Comparison of ENCODE assay signal across 10 cellular contexts in the genomic region with DNA sequence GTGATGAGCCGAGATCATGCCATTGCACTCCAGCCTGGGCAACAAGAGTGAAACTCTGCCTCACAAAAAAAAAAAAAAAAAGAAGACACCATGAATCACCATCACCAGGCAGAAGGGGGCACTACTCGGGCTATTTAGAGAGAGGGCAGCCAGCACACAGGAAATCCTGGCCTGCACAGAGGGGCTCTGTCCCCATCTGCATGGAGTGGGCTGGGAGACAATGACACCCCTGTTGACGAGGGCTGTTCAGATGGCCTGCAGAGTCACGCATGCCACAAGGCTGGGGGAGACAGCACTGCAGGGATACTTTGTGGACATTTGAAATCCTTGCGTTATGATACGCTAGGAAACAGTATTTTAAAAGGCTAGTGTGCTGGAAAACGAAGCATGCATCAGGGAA. TPM values are rescaled to one million over a fixed set of nuclear protein-coding genes. Genes with fewer than 3 reads are reported as not detected.
DNase-seq lines count a peak whose midpoint lies in the region; ATAC-seq and TF ChIP-seq lines count a peak whose summit lies in the region.
"Had no signal": no experiment of that assay in that cellular context is flagged by ENCODE, and none has a peak within 500 bp of the region (broad histone marks: within the 10 kb centered on the region; RNA-seq: fewer than 3 reads in every experiment).

No MANE protein-coding gene starts in this region.

- WGBS in tibial nerve, 2 donors, result 40 to 63% methylated on average over 7 of the region's 7 CpGs

- no peaks in the 10 kb centered on the region for H3K36me3 Mint-ChIP-seq in activated T-cell treated with anti-CD3 and anti-CD28 coated beads, Interleukin-2, amount 50 U/mL, for 72 hours (ENCODE audit: insufficient read depth in 2 of 2)
- H3K36me3 Mint-ChIP-seq: IgD-negative memory B cell had no signal

- H3K27me3 ChIP-seq in iPS-18a (ENCODE audit: control insufficient read depth, insufficient read depth, low read length) (no peaks in the 10 kb centered on the region), tibial nerve (no peaks in the 10 kb centered on the region)

- peak; percentile 37 for DNase-seq in SIG-M5 treated with dmso at 0.1 percent for 504 hours (lab: John Stamatoyannopoulos, UW; ENCODE audit: unreplicated experiment)
- no peak for DNase-seq in SIG-M5 (lab: John Stamatoyannopoulos, UW)
- DNase-seq in UCSD-AML1 (lab: John Stamatoyannopoulos, UW; ENCODE audit: unreplicated experiment), result peak; percentile 25
- no peak for DNase-seq in tibial nerve (ENCODE audit: low spot score in 2 of 2)
- DNase-seq in NCI-H1436 treated with DMSO at 0.1 percent for 48 hours (lab: John Stamatoyannopoulos, UW), result no peak
- no peak for DNase-seq in activated T-cell treated with anti-CD3 and anti-CD28 coated beads, Interleukin-2, amount 50 U/mL, for 72 hours
- DNase-seq: activated T-cell treated with anti-CD3 and anti-CD28 coated beads for 4 hours had no signal

- H3K36me3 ChIP-seq in iPS-18a (ENCODE audit: control insufficient read depth, low read depth, low read length), result no peaks in the 10 kb centered on the region
- H3K36me3 ChIP-seq in tibial nerve, result no peaks in the 10 kb centered on the region

- H3K4me3 ChIP-seq in iPS-18a (ENCODE audit: low read length) (no peak overlapping the region), tibial nerve (no peak overlapping the region)

- peak in 2 of 5 experiments; percentile 33 to 41 for TF ChIP-seq CTCF in tibial nerve (IDR thresholded peaks at IDR 0.05)

- H3K4me1 Mint-ChIP-seq in activated T-cell treated with anti-CD3 and anti-CD28 coated beads, Interleukin-2, amount 50 U/mL, for 72 hours (ENCODE audit: low read depth), result peaks cover 22% of the 10 kb centered on the region

- no peak overlapping the region for H3K4me3 Mint-ChIP-seq in activated T-cell treated with anti-CD3 and anti-CD28 coated beads, Interleukin-2, amount 50 U/mL, for 72 hours

- peak in 1 of 2 donors; percentile 71 for TF ChIP-seq EP300 in tibial nerve (IDR thresholded peaks at IDR 0.05)

- peak overlapping the region; percentile 29 for H3K27ac ChIP-seq in iPS-18a (ENCODE audit: low read length)
- peak overlapping the region; percentile 20 to 96 (median 71) for H3K27ac ChIP-seq in tibial nerve

- H3K27me3 Mint-ChIP-seq in activated T-cell treated with anti-CD3 and anti-CD28 coated beads, Interleukin-2, amount 50 U/mL, for 72 hours (ENCODE audit: low read depth), result no peaks in the 10 kb centered on the region

- no peaks in the 10 kb centered on the region for H3K9me3 ChIP-seq in iPS-18a (ENCODE audit: control insufficient read depth, low read depth, low read length)
- H3K9me3 ChIP-seq in tibial nerve, result no peaks in the 10 kb centered on the region

- no peak for TF ChIP-seq POLR2A in tibial nerve (IDR thresholded peaks at IDR 0.05)

- no peaks in the 10 kb centered on the region for H3K9me3 Mint-ChIP-seq in activated T-cell treated with anti-CD3 and anti-CD28 coated beads, Interleukin-2, amount 50 U/mL, for 72 hours

- H3K4me1 ChIP-seq in iPS-18a (ENCODE audit: control insufficient read depth, low read depth, low read length), result peaks cover 29% of the 10 kb centered on the region
- H3K4me1 ChIP-seq in tibial nerve, result peaks cover 3 to 97% (median 49%) of the 10 kb centered on the region in 4 donors

- H3K27ac Mint-ChIP-seq in activated T-cell treated with anti-CD3 and anti-CD28 coated beads, Interleukin-2, amount 50 U/mL, for 72 hours, result no peak overlapping the region
- H3K27ac Mint-ChIP-seq: IgD-negative memory B cell had no signal

- no peak overlapping the region for H3K9ac ChIP-seq in iPS-18a (ENCODE audit: low read length)

- ATAC-seq in GM18511 (IDR thresholded peaks at IDR 0.05; ENCODE audit: unreplicated experiment), result no peak
- ATAC-seq in activated T-cell treated with anti-CD3 and anti-CD28 coated beads, Interleukin-2, amount 50 U/mL, for 72 hours (replicated peaks in 1 of 2), result no peak

RNA-seq across cellular contexts. Expression of gene CUEDC1, which starts 48.3 kb away (rescaled TPM):
- 10 to 100 TPM; 32.1 to 55.5 (median 38.8) TPM for total RNA-seq in tibial nerve
- total RNA-seq in activated T-cell treated with anti-CD3 and anti-CD28 coated beads, Interleukin-2, amount 50 U/mL, for 72 hours, result 1 to 10 TPM; 1.1 to 1.4 TPM

RNA-seq across cellular contexts. Expression of gene MRPS23, which starts 57.1 kb away (rescaled TPM):
- total RNA-seq in tibial nerve, result 10 to 100 TPM in 2 of 4 donors, 1 to 10 TPM in 2; 8.0 to 20.1 (median 9.0) TPM
- total RNA-seq in activated T-cell treated with anti-CD3 and anti-CD28 coated beads, Interleukin-2, amount 50 U/mL, for 72 hours, result 10 to 100 TPM; 43.4 to 52.7 TPM

Comparison
In these comparisons a context has a peak if more than half of its experiments do, and no peak if none do; other contexts are left out.
1. DNase-seq: peak in SIG-M5 treated with dmso at 0.1 percent for 504 hours (single experiment) and UCSD-AML1 (single experiment); none in SIG-M5 (single experiment), tibial nerve (0 of 2), NCI-H1436 treated with DMSO at 0.1 percent for 48 hours (single experiment) and activated T-cell treated with anti-CD3 and anti-CD28 coated beads, Interleukin-2, amount 50 U/mL, for 72 hours (0 of 2).
2. RNA of gene CUEDC1, which starts 48.3 kb away (total RNA-seq): 32.1 to 55.5 TPM in tibial nerve; 1.1 to 1.4 TPM in activated T-cell treated with anti-CD3 and anti-CD28 coated beads, Interleukin-2, amount 50 U/mL, for 72 hours; every median in the first group is over 10 times any median in the second.